Comparison of ENCODE assay signal across 9 cellular contexts in genomic region chr15:64686130-64686735, GRCh38.
DNase-seq lines count a peak whose midpoint lies in the region; FAIRE-seq and TF ChIP-seq lines count a peak whose summit lies in the region.
"Had no signal": no experiment of that assay in that cellular context is flagged by ENCODE, and none has a peak within 500 bp of the region (broad histone marks: within the 10 kb centered on the region; RNA-seq: fewer than 3 reads in every experiment).

No MANE protein-coding gene starts in this region.

- no peaks in the 10 kb centered on the region for H3K9me3 ChIP-seq in endodermal cell (ENCODE audit: control insufficient read depth, low read length)
- no peaks in the 10 kb centered on the region for H3K9me3 ChIP-seq in neural progenitor cell (ENCODE audit: low read depth)
- H3K9me3 ChIP-seq: BLaER1 had no signal

- H3K4me1 ChIP-seq in endodermal cell (ENCODE audit: control insufficient read depth, insufficient read depth, low read length) (peaks cover 16% of the 10 kb centered on the region), neural progenitor cell (no peaks in the 10 kb centered on the region)

- H3K4me3 Mint-ChIP-seq in endodermal cell = no peak overlapping the region
- H3K4me3 Mint-ChIP-seq in neural progenitor cell = no peak overlapping the region

- peaks cover 62% of the 10 kb centered on the region for H3F3A ChIP-seq in neural progenitor cell (ENCODE audit: low read depth)

- H3K36me3 Mint-ChIP-seq in endodermal cell (ENCODE audit: low read depth) (peaks cover 69% of the 10 kb centered on the region), neural progenitor cell (peaks cover 29% of the 10 kb centered on the region)

- FAIRE-seq in RCC 7860 (lab: Jason Lieb, UNC) = peak; percentile 47

- no peaks in the 10 kb centered on the region for H3K27me3 Mint-ChIP-seq in endodermal cell (ENCODE audit: insufficient read depth)
- peaks cover 4% of the 10 kb centered on the region for H3K27me3 Mint-ChIP-seq in neural progenitor cell (ENCODE audit: insufficient read depth, low read depth)

- H3K36me3 ChIP-seq in endodermal cell (ENCODE audit: control insufficient read depth, insufficient read depth, low read length) (peaks cover 93% of the 10 kb centered on the region), neural progenitor cell (peaks cover 12% of the 10 kb centered on the region)

- no peak overlapping the region for H3K27ac ChIP-seq in HL-60 (replicated peaks)
- no peak overlapping the region for H3K27ac ChIP-seq in endodermal cell (ENCODE audit: low read depth, low read length)
- H3K27ac ChIP-seq in neural progenitor cell = peak overlapping the region; percentile 77
- H3K27ac ChIP-seq: BLaER1 had no signal

- TF ChIP-seq CTCF in HL-60 (IDR thresholded peaks at IDR 0.05; ENCODE audit: insufficient read depth, low read length) = peak; percentile 46
- peak; percentile 78 for TF ChIP-seq CTCF in endodermal cell (conservative IDR thresholded peaks at IDR 0.05)
- TF ChIP-seq CTCF in neural progenitor cell (IDR thresholded peaks at IDR 0.05) = peak; percentile 72

- no peak overlapping the region for H3K9ac ChIP-seq in endodermal cell (ENCODE audit: extremely low read depth, low read length, poor library complexity, severe bottlenecking)
- H3K9ac ChIP-seq in neural progenitor cell = no peak overlapping the region
- H3K9ac ChIP-seq: BLaER1 had no signal

- peaks cover 47% of the 10 kb centered on the region for H4K20me1 ChIP-seq in neural progenitor cell (ENCODE audit: low read depth)

- DNase-seq in DMS153 treated with DMSO at 0.1 percent for 48 hours (lab: John Stamatoyannopoulos, UW; ENCODE audit: unreplicated experiment) (peak; percentile 2), DMS153 (lab: John Stamatoyannopoulos, UW) (no peak), HL-60 (ENCODE audit: low read depth in 1 of 2, low spot score in 1 of 2) (peak in 1 of 2 experiments; percentile 43), RCC 7860 (ENCODE audit: low spot score) (peak; percentile 18), endodermal cell (peak; percentile 75), neural progenitor cell (ENCODE audit: low spot score) (peak; percentile 73), NCI-H2029 treated with DMSO at 0.1 percent for 48 hours (lab: John Stamatoyannopoulos, UW) (no peak), cortex of kidney (lab: John Stamatoyannopoulos, UW) (no peak)

- no peak overlapping the region for H2AFZ ChIP-seq in neural progenitor cell (replicated peaks)

- H3K27me3 ChIP-seq in HL-60 (ENCODE audit: insufficient read depth, poor library complexity, severe bottlenecking) (no peaks in the 10 kb centered on the region), endodermal cell (ENCODE audit: control insufficient read depth, insufficient read depth, low read length, poor library complexity, severe bottlenecking) (no peaks in the 10 kb centered on the region), neural progenitor cell (no peaks in the 10 kb centered on the region)
- H3K27me3 ChIP-seq: BLaER1 had no signal

- 73 to 82% methylated on average over 8 to 10 of the region's 10 CpGs for WGBS in endodermal cell (ENCODE audit: insufficient coverage in 1 of 2, insufficient read length in 1 of 2), 2 experiments

- peaks cover 4% of the 10 kb centered on the region for H3K79me2 ChIP-seq in neural progenitor cell (ENCODE audit: low read depth)

- peak overlapping the region; percentile 70 for H3K27ac Mint-ChIP-seq in endodermal cell
- H3K27ac Mint-ChIP-seq in neural progenitor cell = no peak overlapping the region

- H3K4me1 Mint-ChIP-seq in endodermal cell = peaks cover 49% of the 10 kb centered on the region
- H3K4me1 Mint-ChIP-seq in neural progenitor cell = peaks cover 25% of the 10 kb centered on the region

- H3K9me3 Mint-ChIP-seq in endodermal cell (no peaks in the 10 kb centered on the region), neural progenitor cell (no peaks in the 10 kb centered on the region)

- H3K4me3 ChIP-seq in HL-60 (replicated peaks; ENCODE audit: insufficient read depth, low read length) (no peak overlapping the region), endodermal cell (ENCODE audit: low read length) (no peak overlapping the region), neural progenitor cell (no peak overlapping the region)
- H3K4me3 ChIP-seq: BLaER1 had no signal

- H3K4me2 ChIP-seq in neural progenitor cell = no peak overlapping the region
- H3K4me2 ChIP-seq: BLaER1 had no signal

Comparison
In these comparisons a context has a peak if more than half of its experiments do, and no peak if none do; other contexts are left out.
1. DNase-seq: peak in DMS153 treated with DMSO at 0.1 percent for 48 hours (single experiment), RCC 7860 (single experiment), endodermal cell (single experiment) and neural progenitor cell (single experiment); none in DMS153 (single experiment), NCI-H2029 treated with DMSO at 0.1 percent for 48 hours (single experiment) and cortex of kidney (single experiment).
2. Peak in every context shown above with its lines, with median percentiles within 50 percentile points of each other: CTCF ChIP-seq.